In genomic region chr5:61991426-61991825, GRCh38 we compare ENCODE assay signal across 20 cellular contexts.
"Had no signal": no experiment of that assay in that cellular context is flagged by ENCODE, and none has a peak within 500 bp of the region (broad histone marks: within the 10 kb centered on the region; RNA-seq: fewer than 3 reads in every experiment).

No MANE protein-coding gene starts in this region.

- ATAC-seq: heart right ventricle; left colon; mucosa of descending colon; sciatic nerve; stimulated activated naive B cell treated with anti-CD40 and anti-IgM and Interleukin-4, amounts not matched to agents 10 μg/mL and 1 μg/mL and 100 μg/mL, for 72 hours had no signal

- H3K27ac ChIP-seq: ascending aorta, coronary artery, heart right ventricle, transverse colon, uterus, WERI-Rb-1 had no signal

- H3K9me3 ChIP-seq: uterus had no signal

- DNase-seq: activated CD4-positive, CD25-positive, alpha-beta regulatory T cell treated with anti-CD3 and anti-CD28 coated beads, Interleukin-2, amount 50 U/mL, for 72 hours; activated gamma-delta T cell treated with Interleukin-2 at 50 U/mL for 16 hours; activated T-cell treated with anti-CD3 and anti-CD28 coated beads, Interleukin-2, amount 50 U/mL, for 1 hour; cerebellar nuclear complex; heart right ventricle; left colon; mesendoderm; mucosa of descending colon; nucleus accumbens; stimulated activated CD4-positive, alpha-beta T cell treated with anti-CD3 and anti-CD28 coated beads, Interleukin-2, amount 100 ng/mL, for 48 hours; stimulated activated CD8-positive, alpha-beta memory T cell treated with anti-CD3 and anti-CD28 coated beads, Interleukin-4, amount 100 ng/mL, for 48 hours; stimulated activated naive B cell treated with anti-CD40 and anti-IgM and Interleukin-4, amounts not matched to agents 10 μg/mL and 1 μg/mL and 100 μg/mL, for 72 hours; transverse colon; uterus; WERI-Rb-1 had no signal

- H3K4me3 ChIP-seq: ascending aorta, coronary artery, heart right ventricle, mucosa of descending colon, transverse colon, uterus had no signal

- FAIRE-seq: keratinocyte, TTC549 had no signal

- H3K4me1 ChIP-seq: ascending aorta, heart right ventricle, transverse colon, uterus had no signal

- H3K27me3 ChIP-seq: ascending aorta, transverse colon, uterus had no signal

- H3K36me3 ChIP-seq: ascending aorta, heart right ventricle, transverse colon, uterus, WERI-Rb-1 had no signal
